Comparison of ENCODE assay signal across 13 cellular contexts in genomic region chr16:69327585-69328310, GRCh38. TPM values are rescaled to one million over a fixed set of nuclear protein-coding genes. Genes with fewer than 3 reads are reported as not detected.
DNase-seq lines count a peak whose midpoint lies in the region; ATAC-seq, FAIRE-seq and TF ChIP-seq lines count a peak whose summit lies in the region.
"Had no signal": no experiment of that assay in that cellular context is flagged by ENCODE, and none has a peak within 500 bp of the region (broad histone marks: within the 10 kb centered on the region; RNA-seq: fewer than 3 reads in every experiment).

No MANE protein-coding gene starts in this region.

- peak overlapping the region; percentile 89 for H3K4me3 ChIP-seq in NB4 (ENCODE audit: low read depth, low read length)
- H3K4me3 ChIP-seq in K562, result peak overlapping the region; percentile 88
- H3K4me3 ChIP-seq: lung had no signal

- DNase-seq in Calu3 (no peak), NB4 (ENCODE audit: low read depth) (no peak), K562 (ENCODE audit: extremely low read depth in 1 of 4, low spot score in 3 of 4) (no peak), neural crest cell (ENCODE audit: low read depth, low spot score) (no peak), GDM1 (lab: John Stamatoyannopoulos, UW) (no peak), Right ventricle myocardium inferior (ENCODE audit: missing footprints) (no peak), RCC 7860 (ENCODE audit: low spot score) (no peak)
- DNase-seq: DMS 273 treated with DMSO at 0.1 percent for 48 hours, NCI-H2081 treated with DMSO at 0.1 percent for 48 hours, SHP77 treated with DMSO at 0.1 percent for 48 hours had no signal

- ATAC-seq in K562 (no peak), Right ventricle myocardium inferior (no peak), HG03025 (IDR thresholded peaks at IDR 0.05; ENCODE audit: low FRiP score, unreplicated experiment) (no peak)

- no peaks in the 10 kb centered on the region for H3K9me3 ChIP-seq in K562 (replicated peaks; ENCODE audit: control insufficient read depth, insufficient read depth, low read depth, low read length)

- TF ChIP-seq POLR2A in NB4 (IDR thresholded peaks at IDR 0.05; ENCODE audit: extremely low read depth, insufficient read length) (no peak), K562 (conservative IDR thresholded peaks at IDR 0.05) (no peak; the same call in 1 of the 2 replicates)

- TF ChIP-seq CTCF in Calu3 (IDR thresholded peaks at IDR 0.05; ENCODE audit: unreplicated experiment), result no peak
- no peak for TF ChIP-seq CTCF in NB4 (IDR thresholded peaks at IDR 0.05; ENCODE audit: low read depth, low read length)
- TF ChIP-seq CTCF in K562 (IDR thresholded peaks at IDR 0.05 in 2 of 3, conservative IDR thresholded peaks at IDR 0.05 in 1 of 3; ENCODE audit: insufficient read depth in 2 of 3, low read depth in 1 of 3, low read length in 3 of 3), result no peak
- no peak for TF ChIP-seq CTCF in neural crest cell (conservative IDR thresholded peaks at IDR 0.05)

- H3K36me3 ChIP-seq in K562 (ENCODE audit: control insufficient read depth, insufficient read depth, low read length), result peaks cover 78% of the 10 kb centered on the region

- H4K20me1 ChIP-seq in K562 (replicated peaks; ENCODE audit: control insufficient read depth, insufficient read depth, low read length), result peaks cover 33% of the 10 kb centered on the region

- CTCF ChIA-PET in Calu3 (lab: Charles Lee), result interaction anchor here (1.9 kb wide), 1 partner anchor 178 kb away, joined by 7 read pairs; no protein-coding TSS in a partner anchor
- CTCF ChIA-PET in K562 (lab: Yijun Ruan, JAX; ENCODE audit: low intra/inter-chr PET ratio), result no interaction called here

- no peak overlapping the region for H2AFZ ChIP-seq in K562 (ENCODE audit: low read depth, low read length)

- peak overlapping the region; percentile 89 for H3K4me2 ChIP-seq in K562 (ENCODE audit: insufficient read depth, low read length)

- H3K36me3 Mint-ChIP-seq in Calu3 (ENCODE audit: insufficient read depth, unreplicated experiment), result peaks cover 84% of the 10 kb centered on the region
- peaks cover 8% of the 10 kb centered on the region for H3K36me3 Mint-ChIP-seq in neural crest cell (ENCODE audit: low read depth)

- 54% methylated on average over 12 of the region's 14 CpGs for WGBS in K562 (ENCODE audit: insufficient coverage, low coverage, missing lambda C conversion rate)

- H3K27ac Mint-ChIP-seq in Calu3 (ENCODE audit: unreplicated experiment), result peak overlapping the region; percentile 81
- H3K27ac Mint-ChIP-seq in neural crest cell (ENCODE audit: unreplicated experiment), result no peak overlapping the region

- H3K9ac ChIP-seq in K562 (ENCODE audit: insufficient read depth in 1 of 2, low read depth in 2 of 2, low read length in 2 of 2), result peak overlapping the region; percentile 85 to 97; a peak in 2 of 4 replicates

- intact Hi-C loops in Calu3 (cut with micrococcal nuclease; ENCODE audit: unreplicated experiment) (no loop called here), K562 (cut with micrococcal nuclease) (no loop called here), Right ventricle myocardium inferior (cut with DNase I) (no loop called here)

- H3K4me3 Mint-ChIP-seq in Calu3 (ENCODE audit: low read depth, unreplicated experiment) (peak overlapping the region; percentile 99), neural crest cell (peak overlapping the region; percentile 88)

- no peak for TF ChIP-seq EP300 in K562 (IDR thresholded peaks at IDR 0.05; ENCODE audit: low read length)

- POLR2A ChIA-PET in K562 (lab: Yijun Ruan, JAX), result interaction anchor here (0.6 to 5.1 kb wide), 4 partner anchors 11 to 55 kb away, joined by 3 to 51 read pairs (median 18); partner anchors contain the start of genes COG8 and NIP7

- peak; percentile 58 for FAIRE-seq in K562 (lab: Jason Lieb, UNC)
- no peak for FAIRE-seq in RCC 7860 (lab: Jason Lieb, UNC)

- no peak for TF ChIP-seq RAD21 in K562 (CRISPR knock-in tag; conservative IDR thresholded peaks at IDR 0.05 in 1 of 2, IDR thresholded peaks at IDR 0.05 in 1 of 2)

- in situ Hi-C loops in K562 (cut with MboI), result no loop called here

- H3K79me2 ChIP-seq in K562 (ENCODE audit: control insufficient read depth, insufficient read depth, low read length), result peaks cover 84% of the 10 kb centered on the region

- peaks cover 33% of the 10 kb centered on the region for H3K4me1 Mint-ChIP-seq in Calu3 (ENCODE audit: low read depth, unreplicated experiment)
- peaks cover 27% of the 10 kb centered on the region for H3K4me1 Mint-ChIP-seq in neural crest cell

- peaks cover 21 to 69% of the 10 kb centered on the region in 2 experiments; a peak in 4 of 5 replicates for H3K4me1 ChIP-seq in K562 (replicated peaks in 1 of 2; ENCODE audit: control insufficient read depth in 2 of 2, insufficient read depth in 2 of 2, low read length in 2 of 2)

- H3K9me3 Mint-ChIP-seq in Calu3 (ENCODE audit: low read depth, unreplicated experiment) (no peaks in the 10 kb centered on the region), neural crest cell (no peaks in the 10 kb centered on the region)

- H3K9me1 ChIP-seq in K562 (ENCODE audit: control insufficient read depth, insufficient read depth, low read length), result no peaks in the 10 kb centered on the region

- H3K27me3 ChIP-seq in K562 (ENCODE audit: control insufficient read depth in 2 of 2, insufficient read depth in 2 of 2, low read length in 2 of 2), result no peaks in the 10 kb centered on the region

- H3K27me3 Mint-ChIP-seq in Calu3 (ENCODE audit: unreplicated experiment), result no peaks in the 10 kb centered on the region
- H3K27me3 Mint-ChIP-seq in neural crest cell (ENCODE audit: low read depth), result no peaks in the 10 kb centered on the region

- no TSS peak for BruUV-seq in Calu3 (replicated peaks; lab: Mats Ljungman, UMichigan)
- no TSS peak for BruUV-seq in K562 (replicated peaks; lab: Mats Ljungman, UMichigan)

- peak overlapping the region; percentile 47; the same call in 2 of the 3 replicates for H3K27ac ChIP-seq in K562 (ENCODE audit: extremely low read depth, low read depth, low read length)

RNA-seq across cellular contexts. Expression of gene PDF, which starts 2.6 kb away (rescaled TPM):
- total RNA-seq in Calu3 (2022) (25.5 and 29.4 TPM in 2 replicates), K562 (2014; rRNA removed) (60.6 and 72.4 TPM in 2 replicates), K562 (2014; rRNA removed; fragmentation: Illumina TruSeq; extraction: Trizol) (0.67 and 1.7 TPM in 2 replicates), K562 (2015; rRNA removed; fragmentation: Illumina TruSeq; extraction: Trizol) (6.2 and 10.1 TPM in 2 replicates), K562 (2021) (31.5 and 36.3 TPM in 2 replicates), neural crest cell (19.4 and 20.1 TPM in 2 replicates), Right ventricle myocardium inferior (5.2 TPM)
- total RNA-seq in K562 (2011; cell fraction: chromatin; rRNA removed; ENCODE audit: low replicate concordance), result 3.6 and 14.6 TPM in 2 replicates
- 24.6 and 26.7 TPM in 2 replicates for total RNA-seq in K562 (2011; cell fraction: nucleolus; rRNA removed)
- total RNA-seq in K562 (2011; cell fraction: nucleoplasm; rRNA removed), result 10.4 and 14.0 TPM in 2 replicates
- polyA plus RNA-seq in K562 (2011; rRNA removed) (4.3 and 5.3 TPM in 2 replicates), K562 (2014; fragmentation: Illumina TruSeq; extraction: Trizol) (5.6 and 11.1 TPM in 2 replicates), K562 (2014; fragmentation: Nextera tagmentation; extraction: Ambion mirVana) (under 1 TPM; 0.15 to 0.25 TPM), K562 (2014; rRNA removed) (40.0 and 45.5 TPM in 2 replicates)
- 12.0 and 31.8 TPM in 2 replicates for polyA plus RNA-seq in K562 (2011; cell fraction: cytosol; rRNA removed)
- 6.9 and 12.3 TPM in 2 replicates for polyA plus RNA-seq in K562 (2011; cell fraction: nucleus; rRNA removed)
- 14.4 and 18.0 TPM in 2 replicates for polyA plus RNA-seq in K562 (2012)
- polyA minus RNA-seq in K562 (2011; rRNA and poly(A)+ RNA removed), result 2.7 and 4.4 TPM in 2 replicates
- 7.4 and 7.6 TPM in 2 replicates for polyA minus RNA-seq in K562 (2011; cell fraction: cytosol; rRNA and poly(A)+ RNA removed)
- 7.8 and 9.4 TPM in 2 replicates for polyA minus RNA-seq in K562 (2011; cell fraction: nucleus; rRNA and poly(A)+ RNA removed)

RNA-seq across cellular contexts. Expression of gene COG8, which starts 11.6 kb away (rescaled TPM):
- total RNA-seq in Calu3 (2022) (55.0 and 57.4 TPM in 2 replicates), K562 (2014; rRNA removed) (34.2 and 45.2 TPM in 2 replicates), K562 (2014; rRNA removed; fragmentation: Illumina TruSeq; extraction: Trizol) (21.9 and 23.3 TPM in 2 replicates), K562 (2015; rRNA removed; fragmentation: Illumina TruSeq; extraction: Trizol) (29.4 and 30.1 TPM in 2 replicates), K562 (2021) (42.6 and 43.6 TPM in 2 replicates), neural crest cell (64.2 and 67.6 TPM in 2 replicates), Right ventricle myocardium inferior (19.6 TPM)
- total RNA-seq in K562 (2011; cell fraction: chromatin; rRNA removed; ENCODE audit: low replicate concordance), result 58.6 and 101 TPM in 2 replicates
- 70.5 and 89.9 TPM in 2 replicates for total RNA-seq in K562 (2011; cell fraction: nucleolus; rRNA removed)
- 73.8 and 77.9 TPM in 2 replicates for total RNA-seq in K562 (2011; cell fraction: nucleoplasm; rRNA removed)
- polyA plus RNA-seq in K562 (2011; rRNA removed) (31.5 and 34.9 TPM in 2 replicates), K562 (2014; fragmentation: Illumina TruSeq; extraction: Trizol) (22.0 and 27.9 TPM in 2 replicates), K562 (2014; fragmentation: Nextera tagmentation; extraction: Ambion mirVana) (1 to 10 TPM; 3.7 to 5.7 TPM), K562 (2014; rRNA removed) (33.4 and 38.2 TPM in 2 replicates)
- 40.5 and 58.4 TPM in 2 replicates for polyA plus RNA-seq in K562 (2011; cell fraction: cytosol; rRNA removed)
- polyA plus RNA-seq in K562 (2011; cell fraction: nucleus; rRNA removed), result 42.4 and 54.2 TPM in 2 replicates
- polyA plus RNA-seq in K562 (2012), result 20.5 and 29.8 TPM in 2 replicates
- polyA minus RNA-seq in K562 (2011; rRNA and poly(A)+ RNA removed), result 42.0 and 47.5 TPM in 2 replicates
- polyA minus RNA-seq in K562 (2011; cell fraction: cytosol; rRNA and poly(A)+ RNA removed), result 30.9 and 38.5 TPM in 2 replicates
- 39.7 and 55.4 TPM in 2 replicates for polyA minus RNA-seq in K562 (2011; cell fraction: nucleus; rRNA and poly(A)+ RNA removed)

RNA-seq across cellular contexts. Expression of gene NIP7, which starts 11.8 kb away (rescaled TPM):
- total RNA-seq in Calu3 (2022) (55.8 and 59.8 TPM in 2 replicates), K562 (2014; rRNA removed) (41.2 and 45.2 TPM in 2 replicates), K562 (2014; rRNA removed; fragmentation: Illumina TruSeq; extraction: Trizol) (73.9 and 77.8 TPM in 2 replicates), K562 (2015; rRNA removed; fragmentation: Illumina TruSeq; extraction: Trizol) (82.9 and 85.5 TPM in 2 replicates), K562 (2021) (52.8 and 58.1 TPM in 2 replicates), neural crest cell (42.0 and 42.3 TPM in 2 replicates), Right ventricle myocardium inferior (9.6 TPM)
- 67.9 and 76.6 TPM in 2 replicates for total RNA-seq in K562 (2011; cell fraction: chromatin; rRNA removed; ENCODE audit: low replicate concordance)
- 38.0 and 41.5 TPM in 2 replicates for total RNA-seq in K562 (2011; cell fraction: nucleolus; rRNA removed)
- 63.2 and 72.6 TPM in 2 replicates for total RNA-seq in K562 (2011; cell fraction: nucleoplasm; rRNA removed)
- polyA plus RNA-seq in K562 (2011; rRNA removed) (18.9 and 28.9 TPM in 2 replicates), K562 (2014; fragmentation: Illumina TruSeq; extraction: Trizol) (71.2 and 78.3 TPM in 2 replicates), K562 (2014; fragmentation: Nextera tagmentation; extraction: Ambion mirVana) (10 to 100 TPM; 72.5 to 78.3 TPM), K562 (2014; rRNA removed) (57.7 and 67.0 TPM in 2 replicates)
- 15.3 and 21.6 TPM in 2 replicates for polyA plus RNA-seq in K562 (2011; cell fraction: cytosol; rRNA removed)
- 12.1 and 15.2 TPM in 2 replicates for polyA plus RNA-seq in K562 (2011; cell fraction: nucleus; rRNA removed)
- 27.0 and 61.8 TPM in 2 replicates for polyA plus RNA-seq in K562 (2012)
- polyA minus RNA-seq in K562 (2011; rRNA and poly(A)+ RNA removed), result 33.1 and 33.6 TPM in 2 replicates
- 15.2 and 22.5 TPM in 2 replicates for polyA minus RNA-seq in K562 (2011; cell fraction: cytosol; rRNA and poly(A)+ RNA removed)
- 15.3 and 17.2 TPM in 2 replicates for polyA minus RNA-seq in K562 (2011; cell fraction: nucleus; rRNA and poly(A)+ RNA removed)

RNA-seq across cellular contexts. Expression of gene VPS4A, which starts 16.6 kb away (rescaled TPM):
- 31.4 and 34.4 TPM in 2 replicates for total RNA-seq in Calu3 (2022)
- total RNA-seq in K562 (2011; cell fraction: chromatin; rRNA removed; ENCODE audit: low replicate concordance), result 26.7 and 75.5 TPM in 2 replicates
- total RNA-seq in K562 (2011; cell fraction: nucleolus; rRNA removed), result 37.9 and 38.5 TPM in 2 replicates
- 41.0 and 51.9 TPM in 2 replicates for total RNA-seq in K562 (2011; cell fraction: nucleoplasm; rRNA removed)
- 35.5 and 48.9 TPM in 2 replicates for total RNA-seq in K562 (2014; rRNA removed)
- 20.3 and 23.9 TPM in 2 replicates for total RNA-seq in K562 (2014; rRNA removed; fragmentation: Illumina TruSeq; extraction: Trizol)
- 29.9 and 30.7 TPM in 2 replicates for total RNA-seq in K562 (2015; rRNA removed; fragmentation: Illumina TruSeq; extraction: Trizol)
- 37.8 and 38.1 TPM in 2 replicates for total RNA-seq in K562 (2021)
- 16.1 and 16.3 TPM in 2 replicates for polyA plus RNA-seq in K562 (2011; rRNA removed)
- polyA plus RNA-seq in K562 (2011; cell fraction: cytosol; rRNA removed), result 22.2 and 23.1 TPM in 2 replicates
- polyA plus RNA-seq in K562 (2011; cell fraction: nucleus; rRNA removed), result 57.7 and 70.1 TPM in 2 replicates
- polyA plus RNA-seq in K562 (2012), result 49.0 and 66.1 TPM in 2 replicates
- 42.6 and 45.4 TPM in 2 replicates for polyA plus RNA-seq in K562 (2014; fragmentation: Illumina TruSeq; extraction: Trizol)
- polyA plus RNA-seq in K562 (2014; fragmentation: Nextera tagmentation; extraction: Ambion mirVana), result 1 to 10 TPM; 7.6 to 8.1 TPM
- polyA plus RNA-seq in K562 (2014; rRNA removed), result 37.4 and 40.6 TPM in 2 replicates
- 15.0 and 21.0 TPM in 2 replicates for polyA minus RNA-seq in K562 (2011; rRNA and poly(A)+ RNA removed)
- polyA minus RNA-seq in K562 (2011; cell fraction: cytosol; rRNA and poly(A)+ RNA removed), result 18.1 and 22.6 TPM in 2 replicates
- polyA minus RNA-seq in K562 (2011; cell fraction: nucleus; rRNA and poly(A)+ RNA removed), result 18.0 and 27.2 TPM in 2 replicates
- total RNA-seq in neural crest cell, result 35.3 and 36.5 TPM in 2 replicates
- 29.6 TPM for total RNA-seq in Right ventricle myocardium inferior

RNA-seq across cellular contexts. Expression of gene TMED6, which starts 23.8 kb away (rescaled TPM):
- total RNA-seq in Calu3 (2022), result 1.4 and 1.7 TPM in 2 replicates
- 1.5 and 1.7 TPM in 2 replicates for total RNA-seq in K562 (2011; cell fraction: chromatin; rRNA removed; ENCODE audit: low replicate concordance)
- total RNA-seq in K562 (2011; cell fraction: nucleolus; rRNA removed), result 0.67 TPM in 1 of 2 replicates, not detected in the other
- total RNA-seq in K562 (2011; cell fraction: nucleoplasm; rRNA removed), result 1.6 TPM in 2 replicates
- 0.18 TPM in 1 of 2 replicates, not detected in the other for total RNA-seq in K562 (2014; rRNA removed)
- 0.22 and 0.25 TPM in 2 replicates for total RNA-seq in K562 (2014; rRNA removed; fragmentation: Illumina TruSeq; extraction: Trizol)
- total RNA-seq in K562 (2015; rRNA removed; fragmentation: Illumina TruSeq; extraction: Trizol), result 0.25 TPM in 1 of 2 replicates, not detected in the other
- 0.51 TPM in 1 of 2 replicates, not detected in the other for total RNA-seq in K562 (2021)
- 0.14 and 0.20 TPM in 2 replicates for polyA plus RNA-seq in K562 (2011; rRNA removed)
- 0.07 TPM in 1 of 2 replicates, not detected in the other for polyA plus RNA-seq in K562 (2011; cell fraction: cytosol; rRNA removed)
- 0.70 TPM in 1 of 2 replicates, not detected in the other for polyA plus RNA-seq in K562 (2011; cell fraction: nucleus; rRNA removed)
- polyA plus RNA-seq in K562 (2012), result 0.36 and 0.47 TPM in 2 replicates
- 0.22 TPM in 1 of 2 replicates, not detected in the other for polyA plus RNA-seq in K562 (2014; fragmentation: Illumina TruSeq; extraction: Trizol)
- under 1 TPM; 0.32 to 0.45 TPM for polyA plus RNA-seq in K562 (2014; fragmentation: Nextera tagmentation; extraction: Ambion mirVana)
- not detected in 2 replicates for polyA plus RNA-seq in K562 (2014; rRNA removed)
- polyA minus RNA-seq in K562 (2011; rRNA and poly(A)+ RNA removed), result not detected in 2 replicates
- polyA minus RNA-seq in K562 (2011; cell fraction: cytosol; rRNA and poly(A)+ RNA removed), result not detected in 2 replicates
- 0.40 and 0.67 TPM in 2 replicates for polyA minus RNA-seq in K562 (2011; cell fraction: nucleus; rRNA and poly(A)+ RNA removed)
- 0.56 and 0.82 TPM in 2 replicates for total RNA-seq in neural crest cell
- not detected for total RNA-seq in Right ventricle myocardium inferior
- total RNA-seq: H7 had no signal
